ENCODE assay signal across 19 cellular contexts in genomic region chr3:127053979-127054378, GRCh38.
A peak's percentile ranks its signal among the peaks of the same experiment; 100 is the strongest.
DNase-seq lines count a peak whose midpoint lies in the region; ATAC-seq and TF ChIP-seq lines count a peak whose summit lies in the region.
"Had no signal": no experiment of that assay in that cellular context is flagged by ENCODE, and none has a peak within 500 bp of the region (broad histone marks: within the 10 kb centered on the region; RNA-seq: fewer than 3 reads in every experiment).

No MANE protein-coding gene starts in this region.

- ATAC-seq in HG03432 (IDR thresholded peaks at IDR 0.05; ENCODE audit: unreplicated experiment) (no peak), HG02852 (IDR thresholded peaks at IDR 0.05; ENCODE audit: unreplicated experiment) (no peak)

- no peak for TF ChIP-seq POLR2A in breast epithelium (IDR thresholded peaks at IDR 0.05)

- no peak overlapping the region for H3K27ac ChIP-seq in osteoblast (ENCODE audit: low read depth, low read length)
- H3K27ac ChIP-seq in breast epithelium, result no peak overlapping the region
- H3K27ac ChIP-seq: PC-9, RWPE1 had no signal

- H3K9me3 ChIP-seq in BE2C, result peaks cover 3% of the 10 kb centered on the region; the same call in 1 of the 2 replicates
- H3K9me3 ChIP-seq in osteoblast (ENCODE audit: low read depth, low read length), result peaks cover 7% of the 10 kb centered on the region
- H3K9me3 ChIP-seq in breast epithelium, result peaks cover 0 to 9% of the 10 kb centered on the region in 2 donors

- no peak overlapping the region for H3K4me2 ChIP-seq in osteoblast (ENCODE audit: insufficient read depth, low read length)
- H3K4me2 ChIP-seq: PC-9 had no signal

- H3K27me3 ChIP-seq in BE2C (no peaks in the 10 kb centered on the region), osteoblast (ENCODE audit: insufficient read depth, low read length) (peaks cover 6% of the 10 kb centered on the region), breast epithelium (no peaks in the 10 kb centered on the region)

- no peak for TF ChIP-seq CTCF in BE2C (IDR thresholded peaks at IDR 0.05; ENCODE audit: low read depth, low read length)
- TF ChIP-seq CTCF in fibroblast of mammary gland (conservative IDR thresholded peaks at IDR 0.05; ENCODE audit: control insufficient read depth, insufficient read depth, low read depth, low read length), result no peak
- TF ChIP-seq CTCF in osteoblast (IDR thresholded peaks at IDR 0.05; ENCODE audit: extremely low read depth, low read depth, low read length), result no peak
- TF ChIP-seq CTCF in breast epithelium (IDR thresholded peaks at IDR 0.05), result no peak

- intact Hi-C loops in breast epithelium (cut with DNase I; ENCODE audit: low total_unique reads), result loop anchor here (10.0 kb wide), 1 partner anchor 1191 kb away; no protein-coding TSS in a partner anchor

- H2AFZ ChIP-seq in osteoblast (ENCODE audit: low read length), result no peak overlapping the region
- H2AFZ ChIP-seq: PC-9 had no signal

- peak; percentile 42 for DNase-seq in activated effector memory CD4-positive, alpha-beta T cell treated with anti-CD3 and anti-CD28 coated beads, Interleukin-2, amount 50 U/mL, for 16 hours
- DNase-seq in activated effector memory CD4-positive, alpha-beta T cell treated with Interleukin-2 at 50 U/mL for 16 hours, result no peak
- DNase-seq in BE2C (peak; percentile 2), fibroblast of mammary gland (ENCODE audit: low read depth) (peak; percentile 20), osteoblast (ENCODE audit: insufficient read length, low spot score, missing footprints) (peak; percentile 43), breast epithelium (ENCODE audit: low spot score in 2 of 2) (no peak)
- DNase-seq: CD4-positive, CD25-positive, alpha-beta regulatory T cell; COR-L47; DMS 273 treated with DMSO at 0.1 percent for 48 hours; DND-41; IMR-90; NCI-H1417 treated with DMSO at 0.1 percent for 48 hours; NCI-H187 treated with DMSO at 0.1 percent for 48 hours; NCI-H2227 treated with DMSO at 0.1 percent for 48 hours; NCI-H510A treated with DMSO at 0.1 percent for 48 hours; PC-9 had no signal

- H3K79me2 ChIP-seq in osteoblast (ENCODE audit: insufficient read depth, low read length), result no peaks in the 10 kb centered on the region

- no peaks in the 10 kb centered on the region for H3K4me1 ChIP-seq in BE2C
- H3K4me1 ChIP-seq in osteoblast (ENCODE audit: insufficient read depth, low read length), result no peaks in the 10 kb centered on the region
- H3K4me1 ChIP-seq in breast epithelium, result peaks cover 6 to 19% of the 10 kb centered on the region in 2 donors

- H3K4me3 ChIP-seq in BE2C (ENCODE audit: low read depth, low read length) (no peak overlapping the region), fibroblast of mammary gland (ENCODE audit: control insufficient read depth, low read depth, low read length) (no peak overlapping the region), osteoblast (ENCODE audit: insufficient read depth, low read length) (no peak overlapping the region), breast epithelium (no peak overlapping the region)
- H3K4me3 ChIP-seq: PC-9 had no signal

- H3K36me3 ChIP-seq in BE2C (no peaks in the 10 kb centered on the region), osteoblast (ENCODE audit: insufficient read depth, low read length) (no peaks in the 10 kb centered on the region), breast epithelium (no peaks in the 10 kb centered on the region)

- no peaks in the 10 kb centered on the region for H4K20me1 ChIP-seq in osteoblast (ENCODE audit: insufficient read depth, low read length)

Comparison
In these comparisons a context has a peak if more than half of its experiments do, and no peak if none do; other contexts are left out.
1. DNase-seq: peak in activated effector memory CD4-positive, alpha-beta T cell treated with anti-CD3 and anti-CD28 coated beads, Interleukin-2, amount 50 U/mL, for 16 hours (single experiment), BE2C (single experiment), fibroblast of mammary gland (single experiment) and osteoblast (single experiment); none in activated effector memory CD4-positive, alpha-beta T cell treated with Interleukin-2 at 50 U/mL for 16 hours (single experiment) and breast epithelium (0 of 2).